In the genomic region with DNA sequence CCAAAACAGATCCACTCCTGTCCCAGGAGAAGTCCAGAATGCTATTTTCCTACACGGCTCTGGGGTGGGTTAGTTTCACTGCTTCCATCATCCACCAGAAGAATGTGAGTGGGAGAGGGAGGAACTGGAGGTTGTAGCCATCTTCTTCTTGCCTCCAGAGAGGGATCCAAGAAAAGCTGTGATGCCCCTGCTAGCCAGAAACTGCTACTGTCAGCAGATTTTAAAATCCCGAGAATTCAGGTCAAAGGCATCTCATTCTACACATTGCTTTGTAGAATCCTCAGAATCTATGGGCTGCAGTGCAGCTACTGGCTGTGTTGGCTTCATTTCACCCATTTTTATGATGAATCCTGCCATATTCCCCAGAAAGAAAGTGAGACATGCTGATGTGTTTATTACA, we compare ENCODE assay signal across 21 cellular contexts. TPM values are rescaled to one million over a fixed set of nuclear protein-coding genes. Genes with fewer than 3 reads are reported as not detected.
DNase-seq lines count a peak whose midpoint lies in the region; ATAC-seq, FAIRE-seq and TF ChIP-seq lines count a peak whose summit lies in the region.
"Had no signal": no experiment of that assay in that cellular context is flagged by ENCODE, and none has a peak within 500 bp of the region (broad histone marks: within the 10 kb centered on the region; RNA-seq: fewer than 3 reads in every experiment).

No MANE protein-coding gene starts in this region.

- intact Hi-C loops in upper lobe of right lung (cut with DNase I), result no loop called here

- H3K56ac ChIP-seq in H1 (replicated peaks; ENCODE audit: insufficient read length, low read depth, low read length), result no peak overlapping the region

- H2BK5ac ChIP-seq in H1 (ENCODE audit: low read depth, low read length), result no peak overlapping the region

- H3K79me2 ChIP-seq in H1 (ENCODE audit: control insufficient read depth in 1 of 2, insufficient read depth in 2 of 2, low read length in 2 of 2), result no peaks in the 10 kb centered on the region
- H3K79me2 ChIP-seq in hepatocyte, result no peaks in the 10 kb centered on the region
- H3K79me2 ChIP-seq in Karpas-422 (ENCODE audit: low read length), result no peaks in the 10 kb centered on the region

- H2AFZ ChIP-seq in H1 (ENCODE audit: low read length) (no peak overlapping the region), hepatocyte (no peak overlapping the region), Karpas-422 (ENCODE audit: low read length) (no peak overlapping the region)

- TF ChIP-seq CTCF in H1 (IDR thresholded peaks at IDR 0.05; ENCODE audit: control extremely low read depth in 1 of 3, insufficient read depth in 1 of 3, low read depth in 1 of 3, low read length in 3 of 3) (no peak), hepatocyte (IDR thresholded peaks at IDR 0.05; ENCODE audit: poor library complexity) (no peak), upper lobe of right lung (IDR thresholded peaks at IDR 0.05) (no peak)

- H3K4me3 ChIP-seq in SK-N-MC, result peak overlapping the region; percentile 56; the same call in 1 of the 2 replicates
- no peak overlapping the region for H3K4me3 ChIP-seq in H1 (ENCODE audit: extremely low read depth in 1 of 4, insufficient read depth in 2 of 4, low read depth in 3 of 4, low read length in 4 of 4)
- no peak overlapping the region for H3K4me3 ChIP-seq in hepatocyte
- H3K4me3 ChIP-seq in upper lobe of right lung, result no peak overlapping the region
- no peak overlapping the region for H3K4me3 ChIP-seq in Karpas-422 (ENCODE audit: low read length)
- H3K4me3 ChIP-seq: Peyer's patch had no signal

- H3K9me2 ChIP-seq in hepatocyte (replicated peaks; ENCODE audit: insufficient read depth), result no peaks in the 10 kb centered on the region
- no peaks in the 10 kb centered on the region for H3K9me2 ChIP-seq in Karpas-422 (replicated peaks; ENCODE audit: insufficient read depth, low read length)

- POLR2A ChIA-PET in H1 (lab: Charles Lee; ENCODE audit: partially characterized antibody), result interaction anchor here (0.8 to 1.9 kb wide), 2 partner anchors 17 to 46 kb away, joined by 3 to 7 read pairs; no protein-coding TSS in a partner anchor

- CTCF ChIA-PET in H1 (lab: Charles Lee; ENCODE audit: partially characterized antibody), result interaction anchor here (0.8 to 1.6 kb wide), 3 partner anchors 28 to 65 kb away, joined by 3 to 5 read pairs (median 3); no protein-coding TSS in a partner anchor

- no peak overlapping the region for H3K23ac ChIP-seq in H1 (ENCODE audit: insufficient read length)

- H2BK15ac ChIP-seq in H1 (ENCODE audit: low read length), result no peak overlapping the region

- TF ChIP-seq RAD21 in H1 (IDR thresholded peaks at IDR 0.05 in 1 of 2, conservative IDR thresholded peaks at IDR 0.05 in 1 of 2; ENCODE audit: low read depth in 2 of 2, low read length in 2 of 2), result no peak

- H4K91ac ChIP-seq in H1 (replicated peaks; ENCODE audit: insufficient read length, low read length), result no peak overlapping the region

- H3K27ac ChIP-seq in SK-N-MC (peak overlapping the region; percentile 82; the same call in 1 of the 2 replicates), H1 (ENCODE audit: low read depth, low read length) (no peak overlapping the region), hepatocyte (peak overlapping the region; percentile 71), upper lobe of right lung (peak overlapping the region; percentile 43), Karpas-422 (ENCODE audit: low read length) (no peak overlapping the region)
- H3K27ac ChIP-seq: Peyer's patch had no signal

- no peak overlapping the region for H4K5ac ChIP-seq in H1 (ENCODE audit: insufficient read length, low read depth, low read length)

- H2AK5ac ChIP-seq in H1 (ENCODE audit: low read depth, low read length), result no peak overlapping the region

- H3K18ac ChIP-seq in H1 (ENCODE audit: extremely low read depth, low read length), result no peak overlapping the region

- H3K4ac ChIP-seq in H1 (replicated peaks; ENCODE audit: insufficient read length, low read depth, low read length), result no peak overlapping the region

- no peak for DNase-seq in SK-N-MC (ENCODE audit: low read depth, low spot score)
- no peak for DNase-seq in H1 (ENCODE audit: low read depth in 1 of 2, low spot score in 2 of 2)
- DNase-seq in hepatocyte (ENCODE audit: low spot score), result no peak
- no peak for DNase-seq in upper lobe of right lung
- no peak for DNase-seq in dedifferentiated amniotic fluid mesenchymal stem cell (ENCODE audit: extremely low spot score)
- DNase-seq in Karpas-422, result no peak
- DNase-seq: CD8-positive, alpha-beta T cell; DND-41; GDM1; NCI-H1417; NCI-H1930; NCI-H2171; NCI-H510A; NCI-H82; Peyer's patch; SHP77 treated with DMSO at 0.1 percent for 48 hours had no signal

- FAIRE-seq in H1 (lab: Jason Lieb, UNC), result no peak
- FAIRE-seq: D721Med, GM12892, GM19239, H54 had no signal

- H2BK20ac ChIP-seq in H1 (ENCODE audit: low read length), result no peak overlapping the region

- H3K4me1 ChIP-seq in H1 (replicated peaks in 1 of 4; ENCODE audit: control insufficient read depth in 3 of 4, insufficient read depth in 4 of 4, low read length in 3 of 4), result peaks cover 3 to 4% (median 3%) of the 10 kb centered on the region in 4 experiments; a peak in 5 of 7 replicates
- peaks cover 8% of the 10 kb centered on the region for H3K4me1 ChIP-seq in hepatocyte (ENCODE audit: insufficient read depth)
- no peaks in the 10 kb centered on the region for H3K4me1 ChIP-seq in upper lobe of right lung
- no peaks in the 10 kb centered on the region for H3K4me1 ChIP-seq in Karpas-422 (ENCODE audit: low read length)
- H3K4me1 ChIP-seq: Peyer's patch had no signal

- H2BK12ac ChIP-seq in H1 (ENCODE audit: low read depth, low read length), result no peak overlapping the region

- H3K27me3 ChIP-seq in H1 (replicated peaks in 1 of 4; ENCODE audit: control insufficient read depth in 3 of 4, extremely low read depth in 1 of 4, insufficient read depth in 3 of 4, low read length in 3 of 4) (no peaks in the 10 kb centered on the region), hepatocyte (no peaks in the 10 kb centered on the region), upper lobe of right lung (no peaks in the 10 kb centered on the region), Karpas-422 (ENCODE audit: low read length) (no peaks in the 10 kb centered on the region)
- H3K27me3 ChIP-seq: Peyer's patch had no signal

- H3K4me2 ChIP-seq in H1 (ENCODE audit: insufficient read depth in 1 of 2, low read depth in 2 of 2, low read length in 2 of 2) (no peak overlapping the region), hepatocyte (no peak overlapping the region), Karpas-422 (ENCODE audit: low read depth, low read length, poor library complexity, severe bottlenecking) (no peak overlapping the region)

- WGBS in H1 (ENCODE audit: extremely low coverage in 1 of 2, insufficient coverage in 1 of 2, insufficient read length in 1 of 2, insufficient replicate concordance in 2 of 2, low coverage in 1 of 2, low lambda C conversion rate in 2 of 2, missing lambda C conversion rate in 1 of 2), 2 experiments, result 82% methylated on average over 2 of the region's 2 CpGs; no CpG with 5 or more reads in 1 of the 2 experiments
- WGBS in hepatocyte (ENCODE audit: low lambda C conversion rate, missing lambda C conversion rate), result 76% methylated on average over 2 of the region's 2 CpGs

- peaks cover 1% of the 10 kb centered on the region; the same call in 1 of the 2 replicates for H3K23me2 ChIP-seq in H1 (ENCODE audit: low read depth, low read length)

- H3K36me3 ChIP-seq in SK-N-MC (ENCODE audit: insufficient read depth, low read length) (no peaks in the 10 kb centered on the region), H1 (ENCODE audit: control insufficient read depth in 2 of 4, insufficient read depth in 4 of 4, low read length in 3 of 4) (no peaks in the 10 kb centered on the region), hepatocyte (replicated peaks; ENCODE audit: insufficient read depth, low read depth) (no peaks in the 10 kb centered on the region), upper lobe of right lung (no peaks in the 10 kb centered on the region), Karpas-422 (ENCODE audit: insufficient read depth, low read length) (no peaks in the 10 kb centered on the region)
- H3K36me3 ChIP-seq: Peyer's patch had no signal

- H3K14ac ChIP-seq in H1 (ENCODE audit: insufficient read length), result no peak overlapping the region

- no peak for ATAC-seq in upper lobe of right lung
- no peak for ATAC-seq in GM21619 (IDR thresholded peaks at IDR 0.05; ENCODE audit: unreplicated experiment)
- ATAC-seq: CD8-positive, alpha-beta T cell had no signal

- H3K9ac ChIP-seq in SK-N-MC (ENCODE audit: insufficient read length) (no peak overlapping the region), H1 (replicated peaks in 1 of 4; ENCODE audit: extremely low read depth in 1 of 4, low read depth in 3 of 4, low read length in 3 of 4) (no peak overlapping the region), Karpas-422 (ENCODE audit: low read length) (no peak overlapping the region)

- no peak for TF ChIP-seq POLR2A in H1 (IDR thresholded peaks at IDR 0.05; ENCODE audit: control extremely low read depth in 1 of 2, low read depth in 2 of 2, low read length in 2 of 2)

- no peaks in the 10 kb centered on the region for H3K79me1 ChIP-seq in H1 (ENCODE audit: low read depth, low read length)

- no peak overlapping the region for H4K8ac ChIP-seq in H1 (ENCODE audit: extremely low read depth, insufficient read depth, low read length)

- H3K9me3 ChIP-seq in SK-N-MC (ENCODE audit: low read depth, low read length) (no peaks in the 10 kb centered on the region), H1 (ENCODE audit: insufficient read depth in 2 of 2, low read depth in 1 of 2, low read length in 1 of 2) (0 out of 4 replicates have a peak, but pooled peaks cover 0 to 4% of the 10 kb centered on the region in 2 experiments), hepatocyte (ENCODE audit: low read depth) (no peaks in the 10 kb centered on the region), upper lobe of right lung (no peaks in the 10 kb centered on the region), Karpas-422 (ENCODE audit: low read length) (no peaks in the 10 kb centered on the region)
- H3K9me3 ChIP-seq: Peyer's patch had no signal

- no peak overlapping the region for H2BK120ac ChIP-seq in H1 (replicated peaks; ENCODE audit: low read depth, low read length)

- H4K20me1 ChIP-seq in H1 (replicated peaks in 1 of 2; ENCODE audit: control insufficient read depth in 1 of 2, insufficient read depth in 2 of 2, low read length in 2 of 2) (no peaks in the 10 kb centered on the region), hepatocyte (ENCODE audit: insufficient read depth, poor library complexity, severe bottlenecking) (no peaks in the 10 kb centered on the region), Karpas-422 (ENCODE audit: insufficient read depth, low read depth, low read length) (no peaks in the 10 kb centered on the region)

- no peak for TF ChIP-seq EP300 in H1 (IDR thresholded peaks at IDR 0.05; ENCODE audit: borderline replicate concordance in 1 of 2, low read depth in 2 of 2, low read length in 2 of 2)

RNA-seq across cellular contexts. Expression of a gene that starts 49.9 kb away (rescaled TPM):
- 283 and 289 TPM in 2 replicates for total RNA-seq in H1 (2021; fragmentation: NEBNext Ultra II Directional; extraction: Animal tissue kit (Norgen Biotek cat#: 25700))
- polyA plus RNA-seq in H1 (2011; rRNA removed), result 64.1 and 80.8 TPM in 2 replicates
- 116 TPM for polyA plus RNA-seq in H1 (2011; cell fraction: cytosol; rRNA removed)
- polyA plus RNA-seq in H1 (2011; cell fraction: nucleus; rRNA removed), result 381 TPM
- polyA plus RNA-seq in H1 (2012, experiment 1 of 2), result 156 to 205 TPM (median 187 TPM) in 4 replicates
- polyA plus RNA-seq in H1 (2012, experiment 2 of 2), result 7.9 TPM
- polyA plus RNA-seq in H1 (2013, experiment 1 of 2), result 95.2 TPM
- polyA plus RNA-seq in H1 (2013, experiment 2 of 2), result 86.2 TPM
- polyA minus RNA-seq in H1 (2011; rRNA and poly(A)+ RNA removed), result 161 and 239 TPM in 2 replicates
- polyA minus RNA-seq in H1 (2011; cell fraction: cytosol; rRNA and poly(A)+ RNA removed), result 157 TPM
- 250 TPM for polyA minus RNA-seq in H1 (2011; cell fraction: nucleus; rRNA and poly(A)+ RNA removed)
- total RNA-seq in hepatocyte, result 72.0 and 75.6 TPM in 2 replicates
- polyA plus RNA-seq in hepatocyte, result 87.8 and 104 TPM in 2 replicates
- total RNA-seq in upper lobe of right lung, result 205 TPM
- not detected in 2 replicates for total RNA-seq in Karpas-422 (2014; rRNA removed; shearing (Covaris generic); ENCODE audit: low replicate concordance)

Comparison
In these comparisons a context has a peak if more than half of its experiments do, and no peak if none do; other contexts are left out.
1. H3K27ac ChIP-seq: peak in SK-N-MC (single experiment), hepatocyte (single experiment) and upper lobe of right lung (single experiment); none in H1 (single experiment) and Karpas-422 (single experiment).
2. RNA of a gene that starts 49.9 kb away (total RNA-seq): 283 to 289 TPM in H1, 205 TPM in upper lobe of right lung (single experiment) and 72.0 to 75.6 TPM in hepatocyte; not detected in Karpas-422; every median in the first group is over 10 times any median in the second.